ENCODE assay signal across 14 cellular contexts in the genomic region with DNA sequence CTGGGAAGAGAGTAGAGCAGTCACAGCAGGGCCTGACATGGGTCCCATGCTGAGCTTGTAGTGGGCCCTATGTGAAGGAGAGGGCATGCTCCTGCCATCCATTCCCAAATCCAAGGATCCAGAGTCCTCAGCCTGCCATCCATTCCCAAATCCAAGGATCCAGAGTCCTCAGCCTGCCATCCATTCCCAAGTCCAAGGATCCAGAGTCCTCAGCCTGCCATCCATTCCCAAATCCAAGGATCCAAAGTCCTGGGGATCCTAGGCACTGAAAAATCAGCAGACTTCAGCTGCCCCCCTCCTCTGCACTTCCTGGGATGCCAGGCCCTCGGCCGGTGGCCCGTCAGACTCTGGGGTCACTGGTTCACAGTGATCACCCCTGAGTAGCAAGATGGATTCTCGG. TPM values are rescaled to one million over a fixed set of nuclear protein-coding genes. Genes with fewer than 3 reads are reported as not detected.
DNase-seq lines count a peak whose midpoint lies in the region; ATAC-seq and TF ChIP-seq lines count a peak whose summit lies in the region.
"Had no signal": no experiment of that assay in that cellular context is flagged by ENCODE, and none has a peak within 500 bp of the region (broad histone marks: within the 10 kb centered on the region; RNA-seq: fewer than 3 reads in every experiment).

No MANE protein-coding gene starts in this region.

- H3K36me3 ChIP-seq in neutrophil (no peaks in the 10 kb centered on the region), WERI-Rb-1 (no peaks in the 10 kb centered on the region)
- H3K36me3 ChIP-seq: HAP-1 had no signal

- intact Hi-C loops in CD14-positive monocyte (cut with micrococcal nuclease) = no loop called here

- ATAC-seq in GM18511 (IDR thresholded peaks at IDR 0.05; ENCODE audit: unreplicated experiment) = no peak

- H3K27ac Mint-ChIP-seq in CD14-positive monocyte = peak overlapping the region; percentile 69 to 96 (median 90)
- H3K27ac Mint-ChIP-seq in brain = peak overlapping the region in 4 of 5 experiments; percentile 87 to 96 (median 95)

- no peak overlapping the region for H3K4me3 Mint-ChIP-seq in CD14-positive monocyte
- H3K4me3 Mint-ChIP-seq in brain = no peak overlapping the region
- H3K4me3 Mint-ChIP-seq: CD4-positive, alpha-beta memory T cell had no signal

- H3K9me3 ChIP-seq in neutrophil (no peaks in the 10 kb centered on the region), WERI-Rb-1 (ENCODE audit: severe bottlenecking) (no peaks in the 10 kb centered on the region)
- H3K9me3 ChIP-seq: HAP-1 had no signal

- no peaks in the 10 kb centered on the region for H3K27me3 ChIP-seq in neutrophil
- H3K27me3 ChIP-seq in WERI-Rb-1 (ENCODE audit: insufficient read depth, low read depth, severe bottlenecking) = no peaks in the 10 kb centered on the region

- peaks cover 14 to 16% of the 10 kb centered on the region in 2 donors for H3K36me3 Mint-ChIP-seq in CD14-positive monocyte
- peaks cover 20% of the 10 kb centered on the region for H3K36me3 Mint-ChIP-seq in brain

- no peaks in the 10 kb centered on the region for H3K9me3 Mint-ChIP-seq in CD14-positive monocyte
- no peaks in the 10 kb centered on the region for H3K9me3 Mint-ChIP-seq in brain
- H3K9me3 Mint-ChIP-seq: CD4-positive, alpha-beta memory T cell had no signal

- TF ChIP-seq CTCF in CD14-positive monocyte (IDR thresholded peaks at IDR 0.05) = no peak
- TF ChIP-seq CTCF in brain (conservative IDR thresholded peaks at IDR 0.05) = no peak
- no peak for TF ChIP-seq CTCF in neutrophil (IDR thresholded peaks at IDR 0.05)
- TF ChIP-seq CTCF in WERI-Rb-1 (IDR thresholded peaks at IDR 0.05; ENCODE audit: low read depth, low read length) = no peak

- H3K27ac ChIP-seq in neutrophil = peak overlapping the region; percentile 73
- no peak overlapping the region for H3K27ac ChIP-seq in WERI-Rb-1
- H3K27ac ChIP-seq: 22Rv1 had no signal

- DNase-seq in DMS 273 (lab: John Stamatoyannopoulos, UW; ENCODE audit: unreplicated experiment) (peak; percentile 20), DMS 273 treated with DMSO at 0.1 percent for 48 hours (lab: John Stamatoyannopoulos, UW) (no peak), CD14-positive monocyte (ENCODE audit: low spot score) (no peak), WERI-Rb-1 (no peak), NCI-H2196 (lab: John Stamatoyannopoulos, UW; ENCODE audit: unreplicated experiment) (no peak)
- DNase-seq: C1 segment of cervical spinal cord; CD4-positive, alpha-beta memory T cell; DND-41; GDM1 had no signal

- H3K4me1 ChIP-seq in neutrophil (ENCODE audit: control insufficient read depth in 1 of 2, insufficient read depth in 1 of 2, low read depth in 1 of 2, low read length in 1 of 2) = peaks cover 47 to 49% of the 10 kb centered on the region in 2 experiments

- H3K27me3 Mint-ChIP-seq in CD14-positive monocyte (ENCODE audit: low read depth in 3 of 3) = peaks cover 0 to 3% (median 0%) of the 10 kb centered on the region in 3 donors
- peaks cover 6% of the 10 kb centered on the region for H3K27me3 Mint-ChIP-seq in brain
- H3K27me3 Mint-ChIP-seq: CD4-positive, alpha-beta memory T cell had no signal

- no peak overlapping the region for H3K4me3 ChIP-seq in neutrophil (ENCODE audit: low read depth in 1 of 2, low read length in 1 of 2)
- H3K4me3 ChIP-seq in WERI-Rb-1 (ENCODE audit: low read depth, low read length) = no peak overlapping the region
- H3K4me3 ChIP-seq: HAP-1 had no signal

- H3K4me1 Mint-ChIP-seq in CD14-positive monocyte (peaks cover 63% of the 10 kb centered on the region), brain (peaks cover 29% of the 10 kb centered on the region)
- H3K4me1 Mint-ChIP-seq: CD4-positive, alpha-beta memory T cell had no signal

RNA-seq across cellular contexts. Expression of a gene that starts 33.6 kb away (rescaled TPM):
- polyA plus RNA-seq in CD14-positive monocyte = not detected
- polyA plus RNA-seq in brain (ENCODE audit: insufficient read depth, low read depth, low replicate concordance) = 16.0 TPM

Comparison
In these comparisons a context has a peak if more than half of its experiments do, and no peak if none do; other contexts are left out.
1. RNA of a gene that starts 33.6 kb away (polyA plus RNA-seq): 16.0 TPM in brain (single experiment); not detected in CD14-positive monocyte; every median in the first group is over 10 times any median in the second.